In the genomic region with DNA sequence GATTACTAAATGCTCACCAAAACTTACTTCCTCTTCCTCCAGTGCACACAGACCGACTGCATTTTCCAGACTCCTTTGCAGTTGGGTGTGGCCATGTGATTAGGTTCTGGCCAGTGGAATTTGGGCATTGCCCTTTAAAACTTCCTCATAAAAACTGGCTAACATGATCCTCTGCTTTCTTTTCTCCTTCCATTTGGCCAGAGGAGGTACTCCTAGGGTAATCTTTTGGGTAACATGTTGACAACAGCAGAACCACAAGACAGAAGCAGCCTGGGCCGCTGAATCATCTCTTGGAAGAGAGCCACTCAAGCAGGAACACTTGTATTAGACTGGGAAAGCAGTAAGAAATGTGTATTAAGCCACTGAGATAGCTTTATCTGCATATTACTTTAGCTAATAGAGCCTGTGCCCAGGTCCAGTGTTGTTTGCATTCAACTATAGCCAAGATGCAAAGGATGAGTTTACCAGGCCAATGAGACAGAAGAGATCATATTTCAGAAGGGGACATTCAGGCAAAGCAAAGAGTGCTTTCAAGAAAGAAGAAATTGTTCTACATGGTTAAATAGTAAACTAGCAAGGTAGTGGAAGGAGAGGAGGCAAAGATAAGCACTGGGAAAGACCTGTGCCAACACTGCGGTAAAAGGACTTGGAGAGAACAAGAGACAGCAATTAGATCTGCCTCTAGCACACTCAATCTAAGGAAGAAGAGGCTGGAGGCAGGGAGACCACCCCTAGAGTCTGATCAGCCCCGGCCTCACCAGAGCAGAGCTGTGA, we compare ENCODE assay signal across 9 cellular contexts.
A peak's percentile ranks its signal among the peaks of the same experiment; 100 is the strongest.
DNase-seq lines count a peak whose midpoint lies in the region; TF ChIP-seq lines count a peak whose summit lies in the region.
"Had no signal": no experiment of that assay in that cellular context is flagged by ENCODE, and none has a peak within 500 bp of the region (broad histone marks: within the 10 kb centered on the region; RNA-seq: fewer than 3 reads in every experiment).

No MANE protein-coding gene starts in this region.

- H3K4me3 ChIP-seq in mammary epithelial cell (replicated peaks in 1 of 3; ENCODE audit: insufficient read depth in 1 of 3, low read depth in 2 of 3, low read length in 3 of 3): no peak overlapping the region

- no peaks in the 10 kb centered on the region for H3K27me3 ChIP-seq in mammary epithelial cell (ENCODE audit: insufficient read depth, low read length)

- no peaks in the 10 kb centered on the region for H3K4me1 ChIP-seq in mammary epithelial cell (ENCODE audit: insufficient read depth, low read length)

- H3K79me2 ChIP-seq in mammary epithelial cell (ENCODE audit: insufficient read depth, low read length): no peaks in the 10 kb centered on the region

- no peak for TF ChIP-seq CTCF in mammary epithelial cell (conservative IDR thresholded peaks at IDR 0.05 in 1 of 2, IDR thresholded peaks at IDR 0.05 in 1 of 2; ENCODE audit: extremely low read depth in 1 of 2, insufficient read depth in 1 of 2, low read depth in 1 of 2, low read length in 2 of 2)

- in situ Hi-C loops in mammary epithelial cell (cut with MboI; ENCODE audit: low sequenced_read_pairs in 2 of 2): no loop called here

- DNase-seq in AG08395 (ENCODE audit: low spot score) (peak; percentile 84), M059J (ENCODE audit: low read depth) (peak; percentile 83), mammary epithelial cell (peak; percentile 69), medulla oblongata (ENCODE audit: extremely low spot score) (peak; percentile 21)
- no peak for DNase-seq in activated CD4-positive, CD25-positive, alpha-beta regulatory T cell (lab: John Stamatoyannopoulos, UW)
- DNase-seq in activated CD8-positive, alpha-beta memory T cell treated with anti-CD3 and anti-CD28 coated beads, Interleukin-2, amount 50 U/mL, for 4 hours: no peak
- no peak for DNase-seq in activated naive CD4-positive, alpha-beta T cell treated with Interleukin-2 at 50 U/mL for 16 hours
- DNase-seq in activated effector memory CD4-positive, alpha-beta T cell treated with Interleukin-2 at 50 U/mL for 16 hours: no peak
- DNase-seq: activated CD4-positive, alpha-beta T cell treated with anti-CD3 and anti-CD28 coated beads, Interleukin-2, amount 10 ng/mL, durations not matched to agents 7 days and 5 days had no signal

- H4K20me1 ChIP-seq in mammary epithelial cell (ENCODE audit: insufficient read depth, low read length): no peaks in the 10 kb centered on the region

- H3K4me2 ChIP-seq in mammary epithelial cell (ENCODE audit: insufficient read depth, low read depth, low read length): no peak overlapping the region

- WGBS in mammary epithelial cell (ENCODE audit: low coverage, missing lambda C conversion rate): 46% methylated on average over 4 of the region's 4 CpGs

- CTCF ChIA-PET in mammary epithelial cell (lab: Charles Lee; ENCODE audit: low non-redundant PET): no interaction called here

- BruUV-seq in mammary epithelial cell (replicated peaks; lab: Mats Ljungman, UMichigan): no TSS peak

- no peak overlapping the region for H2AFZ ChIP-seq in mammary epithelial cell (ENCODE audit: low read depth, low read length)

- intact Hi-C loops in mammary epithelial cell (cut with micrococcal nuclease): no loop called here

- no peak overlapping the region for H3K9ac ChIP-seq in mammary epithelial cell (ENCODE audit: insufficient read depth, low read length)

- dilution Hi-C loops in mammary epithelial cell (cut with HindIII; ENCODE audit: low sequenced_read_pairs): no loop called here

- no peaks in the 10 kb centered on the region for H3K9me3 ChIP-seq in mammary epithelial cell (replicated peaks; ENCODE audit: insufficient read depth, low read length)

- H3K36me3 ChIP-seq in mammary epithelial cell (ENCODE audit: insufficient read depth, low read length): no peaks in the 10 kb centered on the region

- no peak overlapping the region for H3K27ac ChIP-seq in mammary epithelial cell (ENCODE audit: insufficient read depth, low read depth, low read length)

Comparison
In these comparisons a context has a peak if more than half of its experiments do, and no peak if none do; other contexts are left out.
1. DNase-seq: peak in AG08395 (single experiment), M059J (single experiment), mammary epithelial cell (single experiment) and medulla oblongata (single experiment); none in activated CD4-positive, CD25-positive, alpha-beta regulatory T cell (0 of 4), activated CD8-positive, alpha-beta memory T cell treated with anti-CD3 and anti-CD28 coated beads, Interleukin-2, amount 50 U/mL, for 4 hours (single experiment), activated naive CD4-positive, alpha-beta T cell treated with Interleukin-2 at 50 U/mL for 16 hours (single experiment) and activated effector memory CD4-positive, alpha-beta T cell treated with Interleukin-2 at 50 U/mL for 16 hours (single experiment).